In genomic region chr2:212712991-212713390, GRCh38 we compare ENCODE assay signal across 16 cellular contexts.
"Had no signal": no experiment of that assay in that cellular context is flagged by ENCODE, and none has a peak within 500 bp of the region (broad histone marks: within the 10 kb centered on the region; RNA-seq: fewer than 3 reads in every experiment).

No MANE protein-coding gene starts in this region.

- H3K36me3 Mint-ChIP-seq: memory B cell, WTC11 had no signal

- H3K4me1 ChIP-seq: heart left ventricle, left lung, psoas muscle, right lobe of liver had no signal

- H3K4me3 Mint-ChIP-seq: activated CD4-positive, alpha-beta T cell treated with anti-CD3 and anti-CD28 coated beads, Interleukin-2, amount 10 ng/mL, durations not matched to agents 24 days and 14 days; memory B cell; nephron progenitor cell; WTC11 had no signal

- H3K9me3 Mint-ChIP-seq: activated CD4-positive, alpha-beta T cell treated with anti-CD3 and anti-CD28 coated beads, Interleukin-2, amount 10 ng/mL, durations not matched to agents 24 days and 14 days; activated T-helper 2 cell treated with anti-CD3 and anti-CD28 coated beads, Interferon-gamma antibody, Interleukin-2, Interleukin-4, amounts not matched to agents 10 μg/mL and 5 μg/mL and 100 μg/mL, durations not matched to agents 14 hours and 24 hours and 36 hours; memory B cell; nephron progenitor cell had no signal

- H3K27ac ChIP-seq: heart left ventricle, left lung, psoas muscle, right lobe of liver had no signal

- H3K27me3 ChIP-seq: esophagus squamous epithelium, heart left ventricle, left lung, right lobe of liver had no signal

- H3K4me3 ChIP-seq: esophagus squamous epithelium, heart left ventricle, left lung, psoas muscle, right lobe of liver had no signal

- H3K9me3 ChIP-seq: esophagus squamous epithelium, heart left ventricle, left lung, psoas muscle, right lobe of liver had no signal

- H3K4me1 Mint-ChIP-seq: activated CD4-positive, alpha-beta T cell treated with anti-CD3 and anti-CD28 coated beads, Interleukin-2, amount 10 ng/mL, durations not matched to agents 24 days and 14 days; memory B cell; nephron progenitor cell; WTC11 had no signal

- DNase-seq: activated CD4-positive, alpha-beta T cell treated with anti-CD3 and anti-CD28 coated beads, Interleukin-2, amount 10 ng/mL, durations not matched to agents 24 days and 14 days; activated CD8-positive, alpha-beta memory T cell treated with anti-CD3 and anti-CD28 coated beads for 24 hours; activated naive CD4-positive, alpha-beta T cell treated with anti-CD3 and anti-CD28 coated beads, Interleukin-2, amount 50 U/mL, for 16 hours; activated T-cell treated with anti-CD3 and anti-CD28 coated beads for 4 hours; amniotic stem cell; esophagus squamous epithelium; heart left ventricle; left lung; nephron progenitor cell; psoas muscle; right lobe of liver; stimulated activated CD4-positive, alpha-beta T cell treated with anti-CD3 and anti-CD28 coated beads, Interleukin-12 subunit alpha, Interleukin-12 subunit beta, amount 100 ng/mL, for 4 hours; stimulated activated naive CD4-positive, alpha-beta T cell had no signal

- ATAC-seq: heart left ventricle, psoas muscle, right lobe of liver, WTC11 had no signal

- H3K27me3 Mint-ChIP-seq: activated CD4-positive, alpha-beta T cell treated with anti-CD3 and anti-CD28 coated beads, Interleukin-2, amount 10 ng/mL, durations not matched to agents 24 days and 14 days had no signal

- H3K36me3 ChIP-seq: esophagus squamous epithelium, heart left ventricle, left lung, right lobe of liver had no signal

- H3K27ac Mint-ChIP-seq: activated CD4-positive, alpha-beta T cell treated with anti-CD3 and anti-CD28 coated beads, Interleukin-2, amount 10 ng/mL, durations not matched to agents 24 days and 14 days; activated T-helper 2 cell treated with anti-CD3 and anti-CD28 coated beads, Interferon-gamma antibody, Interleukin-2, Interleukin-4, amounts not matched to agents 10 μg/mL and 5 μg/mL and 100 μg/mL, durations not matched to agents 14 hours and 24 hours and 36 hours; memory B cell; nephron progenitor cell; WTC11 had no signal
